ENCODE assay signal across 1 cellular context in genomic region chr17:63929860-63930766, GRCh38.
TF ChIP-seq lines count a peak whose summit lies in the region.

No MANE protein-coding gene starts in this region.

TF ChIP-seq in IMR-90, 13 proteins besides CTCF, POLR2A, EP300 and RAD21 (continued from another document):
- TF ChIP-seq ELK1 (IDR thresholded peaks at IDR 0.05; ENCODE audit: borderline replicate concordance, low read depth, low read length) (no peak), CHD1 (IDR thresholded peaks at IDR 0.05; ENCODE audit: low read depth, low read length) (no peak), NFE2L2 (IDR thresholded peaks at IDR 0.05; ENCODE audit: low read depth, low read length) (no peak), USF2 (IDR thresholded peaks at IDR 0.05; ENCODE audit: low read depth, low read length) (no peak), RFX5 (IDR thresholded peaks at IDR 0.05; ENCODE audit: low read depth, low read length) (no peak), RCOR1 (IDR thresholded peaks at IDR 0.05; ENCODE audit: insufficient replicate concordance, low read length) (no peak), BHLHE40 (IDR thresholded peaks at IDR 0.05; ENCODE audit: low read depth, low read length) (no peak), CEBPB (IDR thresholded peaks at IDR 0.05; ENCODE audit: low read depth, low read length) (no peak), SMC3 (IDR thresholded peaks at IDR 0.05; ENCODE audit: low read depth, low read length) (no peak)
